In the genomic region with DNA sequence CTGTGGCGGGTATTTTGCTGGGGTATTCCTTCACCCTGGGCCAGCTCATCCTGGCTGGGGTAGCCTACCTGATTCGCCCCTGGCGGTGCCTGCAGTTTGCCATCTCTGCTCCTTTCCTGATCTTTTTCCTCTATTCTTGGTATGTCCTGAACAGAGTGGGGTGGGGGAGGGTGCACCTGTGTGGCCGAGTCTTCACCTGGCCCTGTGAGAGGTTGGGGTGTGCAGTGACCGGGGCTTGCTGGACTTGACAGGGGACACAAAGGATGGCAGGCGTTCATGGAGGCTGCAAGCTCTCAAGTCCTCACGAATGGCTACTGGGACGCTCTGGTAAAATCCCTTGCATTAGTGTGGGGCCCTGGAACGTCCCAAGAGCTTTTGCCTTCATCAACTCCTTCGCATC, we compare ENCODE assay signal across 1 cellular context.
TF ChIP-seq lines count a peak whose summit lies in the region.

No MANE protein-coding gene starts in this region.

TF ChIP-seq in IMR-90, 13 proteins besides CTCF, POLR2A, EP300 and RAD21:
- no peak for TF ChIP-seq MXI1 (IDR thresholded peaks at IDR 0.05; ENCODE audit: borderline replicate concordance, low read depth, low read length)
- TF ChIP-seq USF2 (IDR thresholded peaks at IDR 0.05; ENCODE audit: low read depth, low read length): no peak
- TF ChIP-seq MAFK (IDR thresholded peaks at IDR 0.05; ENCODE audit: low read depth, low read length): no peak
- no peak for TF ChIP-seq RFX5 (IDR thresholded peaks at IDR 0.05; ENCODE audit: low read depth, low read length)
- no peak for TF ChIP-seq MAZ (IDR thresholded peaks at IDR 0.05; ENCODE audit: borderline replicate concordance, low read depth, low read length)
TF ChIP-seq in IMR-90: peak in this region for 0.
